In the genomic region with DNA sequence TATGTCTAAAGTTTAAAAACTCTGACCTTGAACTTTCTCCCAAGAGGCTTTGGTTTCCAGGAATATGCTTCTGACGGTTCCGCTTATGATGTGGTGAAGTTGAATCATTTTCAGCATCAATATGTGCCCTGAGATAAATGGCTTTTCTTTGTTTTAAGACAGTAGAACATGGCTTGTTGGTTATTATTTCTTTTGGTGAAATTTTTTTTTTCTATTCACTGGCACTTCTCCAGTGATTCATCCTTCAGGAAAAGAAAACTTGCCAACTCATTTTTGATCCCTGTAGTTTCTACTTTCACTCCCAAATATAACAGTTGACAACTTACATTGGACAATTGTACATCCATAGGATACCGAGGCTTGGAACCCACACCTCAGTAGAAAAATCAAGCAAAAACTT, we compare ENCODE assay signal across 23 cellular contexts.
A peak's percentile ranks its signal among the peaks of the same experiment; 100 is the strongest.
DNase-seq lines count a peak whose midpoint lies in the region; ATAC-seq, FAIRE-seq and TF ChIP-seq lines count a peak whose summit lies in the region.
"Had no signal": no experiment of that assay in that cellular context is flagged by ENCODE, and none has a peak within 500 bp of the region (broad histone marks: within the 10 kb centered on the region; RNA-seq: fewer than 3 reads in every experiment).

No MANE protein-coding gene starts in this region.

- H3K27ac Mint-ChIP-seq in MCF 10A (ENCODE audit: low read depth, unreplicated experiment) = no peak overlapping the region
- H3K27ac Mint-ChIP-seq: CD4-positive, alpha-beta memory T cell; GM23338 had no signal

- no peaks in the 10 kb centered on the region for H3K36me3 Mint-ChIP-seq in MCF 10A (ENCODE audit: insufficient read depth, unreplicated experiment)
- H3K36me3 Mint-ChIP-seq: CD4-positive, alpha-beta memory T cell had no signal

- CTCF ChIA-PET in MCF 10A (lab: Yijun Ruan, JAX) (no interaction called here), mammary epithelial cell (lab: Charles Lee; ENCODE audit: low non-redundant PET) (no interaction called here)

- H3K27me3 ChIP-seq in mammary epithelial cell (ENCODE audit: insufficient read depth, low read length) = no peaks in the 10 kb centered on the region
- H3K27me3 ChIP-seq: BLaER1 treated with 17β-estradiol and CSF1 and Interleukin-3, amounts not matched to agents 10 nM and 100 nM had no signal

- no peaks in the 10 kb centered on the region for H3K9me3 Mint-ChIP-seq in MCF 10A (ENCODE audit: unreplicated experiment)
- H3K9me3 Mint-ChIP-seq: GM23338 had no signal

- no peaks in the 10 kb centered on the region for H3K27me3 Mint-ChIP-seq in MCF 10A (ENCODE audit: insufficient read depth, unreplicated experiment)
- H3K27me3 Mint-ChIP-seq: CD4-positive, alpha-beta memory T cell had no signal

- H3K4me1 Mint-ChIP-seq in MCF 10A (ENCODE audit: insufficient read depth, unreplicated experiment) = no peaks in the 10 kb centered on the region
- H3K4me1 Mint-ChIP-seq: CD4-positive, alpha-beta memory T cell had no signal

- H3K4me2 ChIP-seq in mammary epithelial cell (ENCODE audit: insufficient read depth, low read depth, low read length) = no peak overlapping the region
- H3K4me2 ChIP-seq: GM23338 had no signal

- intact Hi-C loops in MCF 10A (cut with micrococcal nuclease) = no loop called here
- intact Hi-C loops in mammary epithelial cell (cut with micrococcal nuclease) = no loop called here

- FAIRE-seq in RCC 7860 (lab: Jason Lieb, UNC) = no peak
- FAIRE-seq: G401.6, K562 had no signal

- WGBS in mammary epithelial cell (ENCODE audit: low coverage, missing lambda C conversion rate) = 29% methylated on average over 3 of the region's 3 CpGs

- no TSS peak for BruUV-seq in MCF 10A (replicated peaks; lab: Mats Ljungman, UMichigan)
- no TSS peak for BruUV-seq in mammary epithelial cell (replicated peaks; lab: Mats Ljungman, UMichigan)

- DNase-seq in MCF 10A (ENCODE audit: unreplicated experiment) (peak; percentile 5), mammary epithelial cell (no peak), choroid plexus epithelial cell (ENCODE audit: low read depth) (peak; percentile 13), lung microvascular endothelial cell (ENCODE audit: low read depth in 2 of 2) (peak; percentile 72 to 74), RCC 7860 (ENCODE audit: low spot score) (no peak), GF-D8 (lab: John Stamatoyannopoulos, UW) (no peak)
- DNase-seq: ACHN; CD4-positive, alpha-beta memory T cell; NCI-H1092 treated with DMSO at 0.1 percent for 48 hours; NCI-H146; NCI-H2029 treated with DMSO at 0.1 percent for 48 hours; NCI-H2171; NCI-H524 treated with DMSO at 0.1 percent for 48 hours; NCI-H82; SHP77 had no signal

- H3K36me3 ChIP-seq in mammary epithelial cell (ENCODE audit: insufficient read depth, low read length) = no peaks in the 10 kb centered on the region
- H3K36me3 ChIP-seq: BLaER1 treated with 17β-estradiol and CSF1 and Interleukin-3, amounts not matched to agents 10 nM and 100 nM; HAP-1 had no signal

- H3K9ac ChIP-seq in mammary epithelial cell (ENCODE audit: insufficient read depth, low read length) = no peak overlapping the region
- H3K9ac ChIP-seq: BLaER1 treated with 17β-estradiol and CSF1 and Interleukin-3, amounts not matched to agents 10 nM and 100 nM had no signal

- no peak overlapping the region for H3K27ac ChIP-seq in mammary epithelial cell (ENCODE audit: insufficient read depth, low read depth, low read length)
- H3K27ac ChIP-seq: 22Rv1; BLaER1 treated with 17β-estradiol and CSF1 and Interleukin-3, amounts not matched to agents 10 nM and 100 nM had no signal

- H3K4me1 ChIP-seq in mammary epithelial cell (ENCODE audit: insufficient read depth, low read length) = no peaks in the 10 kb centered on the region
- H3K4me1 ChIP-seq: HAP-1 had no signal

- H3K4me3 ChIP-seq in mammary epithelial cell (replicated peaks in 1 of 3; ENCODE audit: insufficient read depth in 1 of 3, low read depth in 2 of 3, low read length in 3 of 3) = no peak overlapping the region
- no peak overlapping the region for H3K4me3 ChIP-seq in choroid plexus epithelial cell (ENCODE audit: low read depth, low read length)
- H3K4me3 ChIP-seq: BLaER1 treated with 17β-estradiol and CSF1 and Interleukin-3, amounts not matched to agents 10 nM and 100 nM; GM23338; HAP-1; K562 had no signal

- in situ Hi-C loops in mammary epithelial cell (cut with MboI; ENCODE audit: low sequenced_read_pairs in 2 of 2) = no loop called here

- no peak overlapping the region for H2AFZ ChIP-seq in mammary epithelial cell (ENCODE audit: low read depth, low read length)
- H2AFZ ChIP-seq: GM23338 had no signal

- POLR2A ChIA-PET in MCF 10A (lab: Yijun Ruan, JAX) = no interaction called here

- no peak for ATAC-seq in GM19035 (IDR thresholded peaks at IDR 0.05; ENCODE audit: unreplicated experiment)
- no peak for ATAC-seq in GM21367 (IDR thresholded peaks at IDR 0.05; ENCODE audit: unreplicated experiment)
- ATAC-seq: GM23338, K562 had no signal

- H3K9me3 ChIP-seq in mammary epithelial cell (replicated peaks; ENCODE audit: insufficient read depth, low read length) = peaks cover 4% of the 10 kb centered on the region
- H3K9me3 ChIP-seq: BLaER1 treated with 17β-estradiol and CSF1 and Interleukin-3, amounts not matched to agents 10 nM and 100 nM had no signal

- H3K79me2 ChIP-seq in mammary epithelial cell (ENCODE audit: insufficient read depth, low read length) = no peaks in the 10 kb centered on the region

- no peak for TF ChIP-seq CTCF in MCF 10A (IDR thresholded peaks at IDR 0.05; ENCODE audit: unreplicated experiment)
- TF ChIP-seq CTCF in mammary epithelial cell (conservative IDR thresholded peaks at IDR 0.05 in 1 of 2, IDR thresholded peaks at IDR 0.05 in 1 of 2; ENCODE audit: extremely low read depth in 1 of 2, insufficient read depth in 1 of 2, low read depth in 1 of 2, low read length in 2 of 2) = no peak
- TF ChIP-seq CTCF in choroid plexus epithelial cell (conservative IDR thresholded peaks at IDR 0.05; ENCODE audit: low read depth, low read length) = no peak

- dilution Hi-C loops in mammary epithelial cell (cut with HindIII; ENCODE audit: low sequenced_read_pairs) = no loop called here

- H3K4me3 Mint-ChIP-seq in MCF 10A (ENCODE audit: unreplicated experiment) = no peak overlapping the region
- H3K4me3 Mint-ChIP-seq: CD4-positive, alpha-beta memory T cell; GM23338 had no signal

- no peaks in the 10 kb centered on the region for H4K20me1 ChIP-seq in mammary epithelial cell (ENCODE audit: insufficient read depth, low read length)
- H4K20me1 ChIP-seq: BLaER1 treated with 17β-estradiol and CSF1 and Interleukin-3, amounts not matched to agents 10 nM and 100 nM had no signal

Comparison
In these comparisons a context has a peak if more than half of its experiments do, and no peak if none do; other contexts are left out.
1. DNase-seq: peak in MCF 10A (single experiment), choroid plexus epithelial cell (single experiment) and lung microvascular endothelial cell (2 of 2); none in mammary epithelial cell (single experiment), RCC 7860 (single experiment) and GF-D8 (single experiment).